In the genomic region with DNA sequence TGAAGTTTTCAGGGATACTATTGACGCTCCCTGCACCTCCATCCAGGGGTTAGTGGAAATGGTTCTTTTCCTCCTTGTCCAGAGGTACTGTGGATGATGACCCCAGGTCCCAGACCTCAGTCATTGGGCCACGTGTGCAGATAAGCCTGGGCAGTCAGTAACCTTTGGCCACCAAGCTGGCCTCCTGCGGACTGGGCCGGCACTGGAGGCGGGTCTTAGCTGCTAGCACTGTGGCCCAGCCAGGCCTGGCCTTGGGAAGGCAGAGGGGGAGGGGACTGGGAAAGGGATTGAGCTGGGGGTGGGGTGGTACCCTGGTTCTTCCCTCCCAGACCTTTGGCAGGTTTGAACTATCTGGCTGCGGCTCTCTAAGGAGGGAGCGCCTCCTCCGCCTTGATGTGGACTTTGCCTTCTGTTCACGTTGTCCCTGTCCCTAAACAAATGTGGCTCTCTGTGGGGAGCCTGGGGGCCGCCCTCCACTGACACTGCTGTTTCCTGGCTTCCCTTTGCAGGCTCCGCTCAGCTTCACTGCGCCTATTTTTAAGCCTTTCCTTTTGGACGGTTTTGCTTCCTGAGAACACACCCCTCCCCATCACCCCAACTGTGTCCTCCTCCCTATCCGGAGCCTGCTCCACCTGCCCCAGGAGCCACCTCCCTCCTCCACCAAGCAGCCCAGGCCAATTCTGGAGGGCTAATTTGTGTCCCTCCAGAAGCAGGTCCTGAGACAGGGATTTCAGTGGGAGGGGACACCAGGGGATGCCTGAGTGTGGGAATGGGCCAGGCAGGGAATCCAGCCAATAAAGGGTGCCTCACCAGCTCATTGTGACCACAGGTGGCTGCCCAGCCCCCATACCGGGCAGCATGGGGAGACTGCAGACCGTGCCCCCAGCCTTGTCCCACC, we compare ENCODE assay signal across 7 cellular contexts.
A peak's percentile ranks its signal among the peaks of the same experiment; 100 is the strongest.
DNase-seq lines count a peak whose midpoint lies in the region; ATAC-seq, FAIRE-seq and TF ChIP-seq lines count a peak whose summit lies in the region.

No MANE protein-coding gene starts in this region.

- H3K9me3 ChIP-seq in iPS-18a (ENCODE audit: control insufficient read depth, low read depth, low read length) (no peaks in the 10 kb centered on the region), spleen (no peaks in the 10 kb centered on the region)

- peak overlapping the region; percentile 33 for H3K27ac ChIP-seq in iPS-18a (ENCODE audit: low read length)
- peak overlapping the region; percentile 16 to 94 (median 76) for H3K27ac ChIP-seq in spleen

- no peaks in the 10 kb centered on the region for H3K9me3 Mint-ChIP-seq in activated naive CD8-positive, alpha-beta T cell treated with anti-CD3 and anti-CD28 coated beads for 36 hours

- no peaks in the 10 kb centered on the region for H3K27me3 Mint-ChIP-seq in activated naive CD8-positive, alpha-beta T cell treated with anti-CD3 and anti-CD28 coated beads for 36 hours

- FAIRE-seq in HTR-8/SVneo (lab: Jason Lieb, UNC): peak; percentile 59

- peak overlapping the region; percentile 39 for H3K9ac ChIP-seq in iPS-18a (ENCODE audit: low read length)

- no peaks in the 10 kb centered on the region for H3K27me3 ChIP-seq in iPS-18a (ENCODE audit: control insufficient read depth, insufficient read depth, low read length)
- H3K27me3 ChIP-seq in spleen (replicated peaks in 1 of 7): no peaks in the 10 kb centered on the region

- DNase-seq in HTR-8/SVneo (ENCODE audit: insufficient read length, low spot score) (no peak), spleen (no peak), HUDEP-2 (lab: John Stamatoyannopoulos, UW; ENCODE audit: unreplicated experiment in 76 of 76) (no peak)
- DNase-seq in activated naive CD8-positive, alpha-beta T cell treated with anti-CD3 and anti-CD28 coated beads for 36 hours: no peak

- H3K4me3 ChIP-seq in iPS-18a (ENCODE audit: low read length) (peak overlapping the region; percentile 32), spleen (no peak overlapping the region)

- peaks cover 61% of the 10 kb centered on the region for H3K4me1 Mint-ChIP-seq in activated naive CD8-positive, alpha-beta T cell treated with anti-CD3 and anti-CD28 coated beads for 36 hours

- H3K36me3 ChIP-seq in iPS-18a (ENCODE audit: control insufficient read depth, low read depth, low read length) (no peaks in the 10 kb centered on the region), spleen (peaks cover 0 to 13% (median 0%) of the 10 kb centered on the region in 6 donors)

- no peak for TF ChIP-seq POLR2A in spleen (IDR thresholded peaks at IDR 0.05)

- no peaks in the 10 kb centered on the region for H3K36me3 Mint-ChIP-seq in activated naive CD8-positive, alpha-beta T cell treated with anti-CD3 and anti-CD28 coated beads for 36 hours

- H3K4me1 ChIP-seq in iPS-18a (ENCODE audit: control insufficient read depth, low read depth, low read length) (peaks cover 59% of the 10 kb centered on the region), spleen (peaks cover 61 to 98% (median 82%) of the 10 kb centered on the region in 6 donors)

- intact Hi-C loops in spleen (cut with DNase I; ENCODE audit: low total_unique reads): no loop called here

- ATAC-seq in HG02973 (IDR thresholded peaks at IDR 0.05; ENCODE audit: unreplicated experiment) (no peak), HG03460 (IDR thresholded peaks at IDR 0.05; ENCODE audit: unreplicated experiment) (no peak)

- peak overlapping the region; percentile 53 for H3K4me3 Mint-ChIP-seq in activated naive CD8-positive, alpha-beta T cell treated with anti-CD3 and anti-CD28 coated beads for 36 hours

- TF ChIP-seq CTCF in spleen (IDR thresholded peaks at IDR 0.05 in 8 of 11, conservative IDR thresholded peaks at IDR 0.05 in 3 of 11): no peak

- WGBS in spleen, 5 donors: 39 to 54% (median 51%) methylated on average over 15 to 16 of the region's 16 CpGs

- H3K27ac Mint-ChIP-seq in activated naive CD8-positive, alpha-beta T cell treated with anti-CD3 and anti-CD28 coated beads for 36 hours: peak overlapping the region; percentile 70
